In genomic region chr9:121764371-121764730, GRCh38 we compare ENCODE assay signal across 21 cellular contexts.
DNase-seq lines count a peak whose midpoint lies in the region; ATAC-seq and TF ChIP-seq lines count a peak whose summit lies in the region.
"Had no signal": no experiment of that assay in that cellular context is flagged by ENCODE, and none has a peak within 500 bp of the region (broad histone marks: within the 10 kb centered on the region; RNA-seq: fewer than 3 reads in every experiment).

No MANE protein-coding gene starts in this region.

- no peaks in the 10 kb centered on the region for H3K9me3 ChIP-seq in HUES6 (ENCODE audit: control insufficient read depth, insufficient read depth, low read depth, low read length)
- peaks cover 0 to 1% of the 10 kb centered on the region in 2 donors for H3K9me3 ChIP-seq in lung (ENCODE audit: control insufficient read depth in 2 of 2, insufficient read depth in 1 of 2, low read length in 1 of 2)
- H3K9me3 ChIP-seq in suprapubic skin: no peaks in the 10 kb centered on the region

- H3K9ac ChIP-seq in HUES6 (ENCODE audit: low read length): peak overlapping the region; percentile 25

- no peak overlapping the region for H3K4me3 ChIP-seq in HUES6 (ENCODE audit: low read depth, low read length)
- no peak overlapping the region for H3K4me3 ChIP-seq in lung
- no peak overlapping the region for H3K4me3 ChIP-seq in suprapubic skin

- H3K27me3 ChIP-seq in HUES6 (ENCODE audit: control insufficient read depth, insufficient read depth, low read length): no peaks in the 10 kb centered on the region
- H3K27me3 ChIP-seq in lung (ENCODE audit: control insufficient read depth, insufficient read depth): no peaks in the 10 kb centered on the region
- H3K27me3 ChIP-seq in suprapubic skin: no peaks in the 10 kb centered on the region
- H3K27me3 ChIP-seq: brain microvascular endothelial cell had no signal

- no peak for ATAC-seq in lung (ENCODE audit: insufficient read depth, low FRiP score)
- no peak for ATAC-seq in GM18873 (IDR thresholded peaks at IDR 0.05; ENCODE audit: low FRiP score, unreplicated experiment)
- no peak for ATAC-seq in HG02642 (IDR thresholded peaks at IDR 0.05; ENCODE audit: poor library complexity, unreplicated experiment)
- ATAC-seq: CD8-positive, alpha-beta T cell; esophagus mucosa; naive thymus-derived CD4-positive, alpha-beta T cell; stimulated activated effector memory CD8-positive, alpha-beta T cell treated with anti-CD3 and anti-CD28 coated beads, Interleukin-12 subunit alpha, Interleukin-12 subunit beta, amount 100 ng/mL, for 72 hours had no signal

- H3K4me3 Mint-ChIP-seq in chondrocyte (ENCODE audit: unreplicated experiment): no peak overlapping the region
- H3K4me3 Mint-ChIP-seq: activated CD8-positive, alpha-beta T cell treated with anti-CD3 and anti-CD28 coated beads, Interleukin-2, amount 10 ng/mL, durations not matched to agents 7 days and 5 days; activated naive CD4-positive, alpha-beta T cell treated with anti-CD3 and anti-CD28 coated beads, Interleukin-2, amount 50 U/mL, for 24 hours; CD8-positive, alpha-beta T cell; naive thymus-derived CD4-positive, alpha-beta T cell; stimulated activated effector memory CD8-positive, alpha-beta T cell treated with anti-CD3 and anti-CD28 coated beads, Interleukin-12 subunit alpha, Interleukin-12 subunit beta, amount 100 ng/mL, for 72 hours; T-helper 1 cell treated with Interleukin-12 subunit alpha and Interleukin-12 subunit beta and Interleukin-4 antibody, amounts not matched to agents 30 μg/mL and 1 μg/mL, for 36 hours had no signal

- no peak for TF ChIP-seq EP300 in suprapubic skin (IDR thresholded peaks at IDR 0.05)

- H3K36me3 Mint-ChIP-seq in chondrocyte (ENCODE audit: low read depth): peaks cover 41% of the 10 kb centered on the region
- H3K36me3 Mint-ChIP-seq: activated naive CD4-positive, alpha-beta T cell treated with anti-CD3 and anti-CD28 coated beads, Interleukin-2, amount 50 U/mL, for 24 hours; CD8-positive, alpha-beta T cell; naive thymus-derived CD4-positive, alpha-beta T cell; stimulated activated effector memory CD8-positive, alpha-beta T cell treated with anti-CD3 and anti-CD28 coated beads, Interleukin-12 subunit alpha, Interleukin-12 subunit beta, amount 100 ng/mL, for 72 hours had no signal

- TF ChIP-seq POLR2A in suprapubic skin (IDR thresholded peaks at IDR 0.05): no peak

- peaks cover 92% of the 10 kb centered on the region for H3K36me3 ChIP-seq in HUES6 (ENCODE audit: control insufficient read depth, insufficient read depth, low read length)
- peaks cover 5 to 68% of the 10 kb centered on the region in 2 donors for H3K36me3 ChIP-seq in lung (ENCODE audit: control insufficient read depth in 2 of 2, insufficient read depth in 2 of 2, low read length in 2 of 2)
- H3K36me3 ChIP-seq in suprapubic skin: peaks cover 93% of the 10 kb centered on the region

- peaks cover 46% of the 10 kb centered on the region for H3K4me1 Mint-ChIP-seq in chondrocyte (ENCODE audit: low read depth)
- H3K4me1 Mint-ChIP-seq: activated naive CD4-positive, alpha-beta T cell treated with anti-CD3 and anti-CD28 coated beads, Interleukin-2, amount 50 U/mL, for 24 hours; naive thymus-derived CD4-positive, alpha-beta T cell; stimulated activated effector memory CD8-positive, alpha-beta T cell treated with anti-CD3 and anti-CD28 coated beads, Interleukin-12 subunit alpha, Interleukin-12 subunit beta, amount 100 ng/mL, for 72 hours had no signal

- no peak overlapping the region for H3K27ac ChIP-seq in HUES6 (ENCODE audit: low read depth, low read length)
- peak overlapping the region; percentile 8 to 80 for H3K27ac ChIP-seq in lung (ENCODE audit: low read depth in 1 of 2, low read length in 1 of 2)
- peak overlapping the region; percentile 62 for H3K27ac ChIP-seq in suprapubic skin
- H3K27ac ChIP-seq: brain microvascular endothelial cell had no signal

- 88 to 94% methylated on average over 9 of the region's 9 CpGs for WGBS in lung, 2 donors
- WGBS in suprapubic skin: 80% methylated on average over 4 of the region's 9 CpGs

- DNase-seq in chondrocyte (ENCODE audit: low spot score) (no peak), lung (ENCODE audit: low spot score) (no peak), suprapubic skin (ENCODE audit: low spot score in 2 of 2) (no peak), NCI-H128 (lab: John Stamatoyannopoulos, UW; ENCODE audit: unreplicated experiment) (no peak)
- DNase-seq in stimulated activated naive CD4-positive, alpha-beta T cell treated with Interleukin-2 at 50 U/mL for 16 hours (lab: John Stamatoyannopoulos, UW): no peak
- DNase-seq: activated CD8-positive, alpha-beta T cell treated with anti-CD3 and anti-CD28 coated beads, Interleukin-2, amount 10 ng/mL, durations not matched to agents 7 days and 5 days; activated T-cell treated with anti-CD3 and anti-CD28 coated beads, Interleukin-2, amount 50 U/mL, for 48 hours; brain microvascular endothelial cell; CD8-positive, alpha-beta T cell; DMS79; naive thymus-derived CD4-positive, alpha-beta T cell; NCI-H2227 treated with DMSO at 0.1 percent for 48 hours; NK-92 treated with Interleukin-12 subunit alpha and Interleukin-12 subunit beta, amount 100 ng/mL, for 24 hours; trophoblast cell had no signal

- H3K4me1 ChIP-seq in HUES6 (ENCODE audit: control insufficient read depth, insufficient read depth, low read length) (peaks cover 8% of the 10 kb centered on the region; the same call in 1 of the 2 replicates), lung (ENCODE audit: control insufficient read depth in 2 of 2, insufficient read depth in 2 of 2, low read length in 2 of 2) (peaks cover 9 to 13% of the 10 kb centered on the region in 2 donors), suprapubic skin (peaks cover 24% of the 10 kb centered on the region)

- peak overlapping the region; percentile 86 for H3K27ac Mint-ChIP-seq in chondrocyte (ENCODE audit: unreplicated experiment)
- H3K27ac Mint-ChIP-seq: activated CD8-positive, alpha-beta T cell treated with anti-CD3 and anti-CD28 coated beads, Interleukin-2, amount 10 ng/mL, durations not matched to agents 7 days and 5 days; activated naive CD4-positive, alpha-beta T cell treated with anti-CD3 and anti-CD28 coated beads, Interleukin-2, amount 50 U/mL, for 24 hours; CD8-positive, alpha-beta T cell; naive thymus-derived CD4-positive, alpha-beta T cell; stimulated activated effector memory CD8-positive, alpha-beta T cell treated with anti-CD3 and anti-CD28 coated beads, Interleukin-12 subunit alpha, Interleukin-12 subunit beta, amount 100 ng/mL, for 72 hours; T-helper 1 cell treated with Interleukin-12 subunit alpha and Interleukin-12 subunit beta and Interleukin-4 antibody, amounts not matched to agents 30 μg/mL and 1 μg/mL, for 36 hours had no signal

- no peaks in the 10 kb centered on the region for H3K9me3 Mint-ChIP-seq in chondrocyte (ENCODE audit: low read depth)
- H3K9me3 Mint-ChIP-seq: activated naive CD4-positive, alpha-beta T cell treated with anti-CD3 and anti-CD28 coated beads, Interleukin-2, amount 50 U/mL, for 24 hours; CD8-positive, alpha-beta T cell; naive thymus-derived CD4-positive, alpha-beta T cell; stimulated activated effector memory CD8-positive, alpha-beta T cell treated with anti-CD3 and anti-CD28 coated beads, Interleukin-12 subunit alpha, Interleukin-12 subunit beta, amount 100 ng/mL, for 72 hours; T-helper 1 cell treated with Interleukin-12 subunit alpha and Interleukin-12 subunit beta and Interleukin-4 antibody, amounts not matched to agents 30 μg/mL and 1 μg/mL, for 36 hours had no signal

- TF ChIP-seq CTCF in chondrocyte (IDR thresholded peaks at IDR 0.05) (no peak), lung (IDR thresholded peaks at IDR 0.05; ENCODE audit: control extremely low read depth, extremely low read depth) (no peak), suprapubic skin (IDR thresholded peaks at IDR 0.05) (no peak)

- no peaks in the 10 kb centered on the region for H3K27me3 Mint-ChIP-seq in chondrocyte (ENCODE audit: low read depth)
- H3K27me3 Mint-ChIP-seq: activated naive CD4-positive, alpha-beta T cell treated with anti-CD3 and anti-CD28 coated beads, Interleukin-2, amount 50 U/mL, for 24 hours; naive thymus-derived CD4-positive, alpha-beta T cell had no signal
